In the genomic region with DNA sequence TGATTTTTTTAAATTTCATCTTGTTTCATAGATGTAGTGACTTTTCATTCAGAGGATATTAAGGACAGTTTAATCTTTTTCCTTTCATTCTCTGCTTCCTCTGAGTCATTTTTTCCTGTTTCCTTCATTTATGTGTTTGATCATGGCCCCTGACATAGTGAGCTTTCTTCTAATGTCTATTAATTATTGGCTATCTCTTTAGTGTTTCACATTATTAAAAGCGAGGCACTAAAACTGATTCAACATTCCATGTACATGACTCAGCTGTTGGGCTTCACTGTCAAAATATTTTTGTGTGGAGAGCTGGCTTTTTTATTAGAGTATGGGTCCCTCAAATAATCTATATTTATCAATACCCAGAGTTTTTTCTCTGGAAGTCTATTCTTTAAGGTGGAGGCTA, we compare ENCODE assay signal across 19 cellular contexts.
DNase-seq lines count a peak whose midpoint lies in the region; ATAC-seq, FAIRE-seq and TF ChIP-seq lines count a peak whose summit lies in the region.
"Had no signal": no experiment of that assay in that cellular context is flagged by ENCODE, and none has a peak within 500 bp of the region (broad histone marks: within the 10 kb centered on the region; RNA-seq: fewer than 3 reads in every experiment).

No MANE protein-coding gene starts in this region.

- no peaks in the 10 kb centered on the region for H3K36me3 Mint-ChIP-seq in T-cell
- H3K36me3 Mint-ChIP-seq: CD4-positive, CD25-positive, alpha-beta regulatory T cell; CD8-positive, alpha-beta T cell had no signal

- no peaks in the 10 kb centered on the region for H3K4me1 ChIP-seq in PC-3 (ENCODE audit: insufficient read depth, low read length)
- H3K4me1 ChIP-seq in endothelial cell of umbilical vein (ENCODE audit: control insufficient read depth, extremely low read depth, insufficient read depth, low read length), result peaks cover 6% of the 10 kb centered on the region
- no peaks in the 10 kb centered on the region for H3K4me1 ChIP-seq in MM.1S (ENCODE audit: low read length)
- H3K4me1 ChIP-seq: BLaER1, Caco-2 had no signal

- no peak overlapping the region for H3K4me3 Mint-ChIP-seq in T-cell
- H3K4me3 Mint-ChIP-seq: B cell; CD4-positive, CD25-positive, alpha-beta regulatory T cell; CD8-positive, alpha-beta T cell had no signal

- peaks cover 2 to 7% (median 4%) of the 10 kb centered on the region in 3 donors for H3K9me3 Mint-ChIP-seq in T-cell

- dilution Hi-C loops in endothelial cell of umbilical vein (cut with MboI; ENCODE audit: extremely low pct_ligation_motif_present, low sequenced_read_pairs), result no loop called here

- no peak for FAIRE-seq in endothelial cell of umbilical vein (lab: Jason Lieb, UNC)
- FAIRE-seq: G401.6, H1 had no signal

- no peak for TF ChIP-seq POLR2A in endothelial cell of umbilical vein (IDR thresholded peaks at IDR 0.05; ENCODE audit: low read depth, low read length)

- no peak overlapping the region for H3K4me3 ChIP-seq in PC-3 (ENCODE audit: low read length)
- H3K4me3 ChIP-seq in endothelial cell of umbilical vein (replicated peaks in 1 of 3; ENCODE audit: insufficient read depth in 1 of 3, low read depth in 1 of 3, low read length in 3 of 3), result no peak overlapping the region
- H3K4me3 ChIP-seq in MM.1S (ENCODE audit: low read length), result no peak overlapping the region
- H3K4me3 ChIP-seq: BLaER1, GM23248 had no signal

- H3F3A ChIP-seq in PC-3 (ENCODE audit: low read length, unreplicated experiment) (no peaks in the 10 kb centered on the region), MM.1S (ENCODE audit: insufficient read depth, low read length) (no peaks in the 10 kb centered on the region)

- H4K20me1 ChIP-seq in PC-3 (ENCODE audit: low read length) (no peaks in the 10 kb centered on the region), endothelial cell of umbilical vein (replicated peaks; ENCODE audit: control insufficient read depth, extremely low read depth, insufficient read depth, low read length) (no peaks in the 10 kb centered on the region), MM.1S (ENCODE audit: insufficient read depth, low read length) (no peaks in the 10 kb centered on the region)
- H4K20me1 ChIP-seq: BLaER1 had no signal

- H3K9me2 ChIP-seq in PC-3 (replicated peaks; ENCODE audit: low read length) (no peaks in the 10 kb centered on the region), MM.1S (replicated peaks; ENCODE audit: insufficient read depth, low read length) (no peaks in the 10 kb centered on the region)

- H3K36me3 ChIP-seq in PC-3 (ENCODE audit: low read depth, low read length), result no peaks in the 10 kb centered on the region
- H3K36me3 ChIP-seq in endothelial cell of umbilical vein (ENCODE audit: control insufficient read depth in 2 of 2, extremely low read depth in 1 of 2, insufficient read depth in 2 of 2, low read length in 2 of 2), result no peaks in the 10 kb centered on the region
- no peaks in the 10 kb centered on the region for H3K36me3 ChIP-seq in MM.1S (replicated peaks; ENCODE audit: insufficient read depth, low read length)
- H3K36me3 ChIP-seq: BLaER1 had no signal

- POLR2A ChIA-PET in PC-3 (lab: Charles Lee; ENCODE audit: unreplicated experiment) (no interaction called here), endothelial cell of umbilical vein (lab: Charles Lee) (no interaction called here), T-cell (lab: Charles Lee) (no interaction called here)

- BruUV-seq in PC-3 (replicated peaks; lab: Mats Ljungman, UMichigan) (no TSS peak), endothelial cell of umbilical vein (replicated peaks; lab: Mats Ljungman, UMichigan) (no TSS peak)

- intact Hi-C loops in PC-3 (cut with micrococcal nuclease), result no loop called here
- intact Hi-C loops in endothelial cell of umbilical vein (cut with micrococcal nuclease), result loop anchor here (1.0 to 2.0 kb wide), 2 partner anchors 27 to 106 kb away; no protein-coding TSS in a partner anchor

- ATAC-seq in PC-3 (no peak), T-cell (replicated peaks in 1 of 4) (no peak)
- ATAC-seq: CD8-positive, alpha-beta T cell had no signal

- H3K4me2 ChIP-seq in PC-3 (ENCODE audit: low read length), result no peak overlapping the region
- peak overlapping the region; percentile 21 for H3K4me2 ChIP-seq in endothelial cell of umbilical vein (ENCODE audit: insufficient read depth, low read length)
- no peak overlapping the region for H3K4me2 ChIP-seq in MM.1S (ENCODE audit: low read depth, low read length)
- H3K4me2 ChIP-seq: BLaER1 had no signal

- H3K79me2 ChIP-seq in PC-3 (ENCODE audit: low read length) (no peaks in the 10 kb centered on the region), endothelial cell of umbilical vein (ENCODE audit: control insufficient read depth, insufficient read depth, low read length) (no peaks in the 10 kb centered on the region), MM.1S (ENCODE audit: low read length) (no peaks in the 10 kb centered on the region)

- H3K27me3 ChIP-seq in PC-3 (ENCODE audit: low read length) (peaks cover 29% of the 10 kb centered on the region), endothelial cell of umbilical vein (ENCODE audit: control insufficient read depth in 2 of 2, insufficient read depth in 2 of 2, low read length in 2 of 2) (no peaks in the 10 kb centered on the region), MM.1S (replicated peaks; ENCODE audit: insufficient read depth, low read length) (no peaks in the 10 kb centered on the region)
- H3K27me3 ChIP-seq: BLaER1 had no signal

- H3K9me3 ChIP-seq in PC-3 (ENCODE audit: low read length) (no peaks in the 10 kb centered on the region), endothelial cell of umbilical vein (replicated peaks; ENCODE audit: control insufficient read depth, insufficient read depth, low read length) (no peaks in the 10 kb centered on the region), MM.1S (replicated peaks; ENCODE audit: insufficient read depth, low read length) (no peaks in the 10 kb centered on the region)
- H3K9me3 ChIP-seq: BLaER1, Caco-2 had no signal

- no peaks in the 10 kb centered on the region for H3K27me3 Mint-ChIP-seq in T-cell
- H3K27me3 Mint-ChIP-seq: B cell; CD4-positive, CD25-positive, alpha-beta regulatory T cell had no signal

- H3K4me1 Mint-ChIP-seq in T-cell, result no peaks in the 10 kb centered on the region
- H3K4me1 Mint-ChIP-seq: B cell; CD4-positive, CD25-positive, alpha-beta regulatory T cell had no signal

- H3K27ac ChIP-seq in PC-3 (ENCODE audit: low read length) (no peak overlapping the region), endothelial cell of umbilical vein (ENCODE audit: insufficient read depth, low read depth, low read length) (no peak overlapping the region), MM.1S (ENCODE audit: low read length) (no peak overlapping the region)
- H3K27ac ChIP-seq: BLaER1, C4-2B, GM23248 had no signal

- DNase-seq in PC-3, result peak; percentile 6
- peak; percentile 16 for DNase-seq in endothelial cell of umbilical vein (ENCODE audit: low read depth, low spot score)
- DNase-seq in kidney tubule cell (ENCODE audit: low spot score), result peak; percentile 85
- DNase-seq in NCI-H524 (lab: John Stamatoyannopoulos, UW), result no peak
- no peak for DNase-seq in MM.1S
- no peak for DNase-seq in T-cell
- DNase-seq: Caco-2; CD4-positive, CD25-positive, alpha-beta regulatory T cell; CD8-positive, alpha-beta T cell; DMS153; DND-41; GM23248; H7; HCEC 1CT had no signal

- no peak overlapping the region for H3K9ac ChIP-seq in PC-3 (ENCODE audit: low read length)
- H3K9ac ChIP-seq in endothelial cell of umbilical vein (replicated peaks; ENCODE audit: extremely low read depth, insufficient read depth, low read length), result no peak overlapping the region
- H3K9ac ChIP-seq in MM.1S (ENCODE audit: low read length), result no peak overlapping the region
- H3K9ac ChIP-seq: BLaER1, GM23248 had no signal

- TF ChIP-seq CTCF in PC-3 (conservative IDR thresholded peaks at IDR 0.05; ENCODE audit: low read depth, low read length) (no peak), endothelial cell of umbilical vein (IDR thresholded peaks at IDR 0.05; ENCODE audit: extremely low read depth in 1 of 2, insufficient read depth in 1 of 2, low read depth in 1 of 2, low read length in 2 of 2) (no peak), MM.1S (IDR thresholded peaks at IDR 0.05; ENCODE audit: low read length) (no peak)

- CTCF ChIA-PET in PC-3 (lab: Charles Lee), result no interaction called here
- CTCF ChIA-PET in endothelial cell of umbilical vein (lab: Charles Lee), result interaction anchor here (1.1 to 1.2 kb wide), 2 partner anchors 9 to 17 kb away, joined by 3 to 6 read pairs; no protein-coding TSS in a partner anchor
- CTCF ChIA-PET in T-cell (lab: Charles Lee), result interaction anchor here in 1 of 2 donors (0.6 kb wide), 1 partner anchor 92 kb away, joined by 3 read pairs; no protein-coding TSS in a partner anchor

- no peak overlapping the region for H3K27ac Mint-ChIP-seq in T-cell
- H3K27ac Mint-ChIP-seq: B cell; CD4-positive, CD25-positive, alpha-beta regulatory T cell; CD8-positive, alpha-beta T cell had no signal

- no peaks in the 10 kb centered on the region for H3K9me1 ChIP-seq in endothelial cell of umbilical vein (replicated peaks; ENCODE audit: control insufficient read depth, extremely low read depth, insufficient read depth, low read length)

- H2AFZ ChIP-seq in PC-3 (ENCODE audit: low read length) (no peak overlapping the region), endothelial cell of umbilical vein (ENCODE audit: low read depth, low read length) (no peak overlapping the region), MM.1S (ENCODE audit: low read length) (no peak overlapping the region)
- H2AFZ ChIP-seq: GM23248 had no signal

TF ChIP-seq in endothelial cell of umbilical vein, 7 proteins besides CTCF, POLR2A, EP300 and RAD21:
- TF ChIP-seq, protein P1, sequence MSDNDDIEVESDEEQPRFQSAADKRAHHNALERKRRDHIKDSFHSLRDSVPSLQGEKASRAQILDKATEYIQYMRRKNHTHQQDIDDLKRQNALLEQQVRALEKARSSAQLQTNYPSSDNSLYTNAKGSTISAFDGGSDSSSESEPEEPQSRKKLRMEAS (IDR thresholded peaks at IDR 0.05; ENCODE audit: insufficient read depth, insufficient read length), result no peak
- TF ChIP-seq FOS (IDR thresholded peaks at IDR 0.05; ENCODE audit: borderline replicate concordance, insufficient read depth, low read length), result peak; percentile 65

Comparison
In these comparisons a context has a peak if more than half of its experiments do, and no peak if none do; other contexts are left out.
1. DNase-seq: peak in PC-3 (single experiment), endothelial cell of umbilical vein (single experiment) and kidney tubule cell (single experiment); none in NCI-H524 (0 of 2), MM.1S (single experiment) and T-cell (0 of 34).